31 cellular contexts compared by ENCODE assay signal in genomic region chr1:1987142-1987510, GRCh38. TPM values are rescaled to one million over a fixed set of nuclear protein-coding genes. Genes with fewer than 3 reads are reported as not detected.
A peak's percentile ranks its signal among the peaks of the same experiment; 100 is the strongest.
DNase-seq lines count a peak whose midpoint lies in the region; ATAC-seq, FAIRE-seq and TF ChIP-seq lines count a peak whose summit lies in the region.
"Had no signal": no experiment of that assay in that cellular context is flagged by ENCODE, and none has a peak within 500 bp of the region (broad histone marks: within the 10 kb centered on the region; RNA-seq: fewer than 3 reads in every experiment).

No MANE protein-coding gene starts in this region.

- no peaks in the 10 kb centered on the region for H3K79me2 ChIP-seq in HepG2 (ENCODE audit: insufficient read depth, low read length)
- no peaks in the 10 kb centered on the region for H3K79me2 ChIP-seq in hepatocyte

- H2BK15ac ChIP-seq in neuronal stem cell (ENCODE audit: low read length): peak overlapping the region; percentile 83

- peak overlapping the region; percentile 94 for H3K14ac ChIP-seq in neuronal stem cell (ENCODE audit: low read length)

- H4K20me1 ChIP-seq in HepG2 (ENCODE audit: insufficient read depth, low read length) (no peaks in the 10 kb centered on the region), hepatocyte (ENCODE audit: insufficient read depth, poor library complexity, severe bottlenecking) (no peaks in the 10 kb centered on the region)
- H4K20me1 ChIP-seq: BLaER1 had no signal

- DNase-seq in HepG2 (ENCODE audit: low spot score) (no peak), right lobe of liver (no peak), hepatocyte (ENCODE audit: low spot score) (peak; percentile 3), neuronal stem cell (ENCODE audit: low spot score) (no peak), suprapubic skin (ENCODE audit: low spot score in 2 of 2) (no peak)
- DNase-seq: 8988T; ACHN; BE2C; C1 segment of cervical spinal cord; CD4-positive, alpha-beta memory T cell; CD4-positive, CD25-positive, alpha-beta regulatory T cell; CD8-positive, alpha-beta memory T cell; COR-L47; DMS 273 treated with DMSO at 0.1 percent for 48 hours; DMS153; DMS53; DMS79; DND-41; EL; GDM1 had no signal

- no peak for FAIRE-seq in HepG2 (lab: Jason Lieb, UNC)
- FAIRE-seq: A204.1, GM12878, GM12892, GM18507 had no signal

- H3K4me2 ChIP-seq in HepG2 (ENCODE audit: low read depth, low read length): peak overlapping the region; percentile 70
- no peak overlapping the region for H3K4me2 ChIP-seq in hepatocyte
- H3K4me2 ChIP-seq in neuronal stem cell (ENCODE audit: insufficient read depth, low read length, poor library complexity, severe bottlenecking): no peak overlapping the region
- H3K4me2 ChIP-seq: BLaER1 had no signal

- no peaks in the 10 kb centered on the region for H3K9me2 ChIP-seq in hepatocyte (replicated peaks; ENCODE audit: insufficient read depth)

- no peaks in the 10 kb centered on the region for H3K9me3 ChIP-seq in HepG2 (ENCODE audit: low read length)
- no peaks in the 10 kb centered on the region for H3K9me3 ChIP-seq in right lobe of liver
- H3K9me3 ChIP-seq in hepatocyte (ENCODE audit: low read depth): no peaks in the 10 kb centered on the region
- H3K9me3 ChIP-seq in neuronal stem cell (replicated peaks in 1 of 2; ENCODE audit: control insufficient read depth in 2 of 2, insufficient read depth in 1 of 2, low read depth in 1 of 2, low read length in 2 of 2): no peaks in the 10 kb centered on the region
- no peaks in the 10 kb centered on the region for H3K9me3 ChIP-seq in suprapubic skin
- H3K9me3 ChIP-seq: BE2C had no signal

- H3K4me3 ChIP-seq in HepG2 (replicated peaks in 1 of 3; ENCODE audit: insufficient read depth in 1 of 3, low read depth in 2 of 3, low read length in 3 of 3): peak overlapping the region in 1 of 3 experiments; percentile 54; a peak in 1 of 6 replicates
- no peak overlapping the region for H3K4me3 ChIP-seq in right lobe of liver
- no peak overlapping the region for H3K4me3 ChIP-seq in hepatocyte
- H3K4me3 ChIP-seq in neuronal stem cell (ENCODE audit: low read length in 2 of 2): no peak overlapping the region
- H3K4me3 ChIP-seq in suprapubic skin: no peak overlapping the region
- H3K4me3 ChIP-seq: BLaER1, GM12878 had no signal

- CTCF ChIA-PET in HepG2 (lab: Yijun Ruan, JAX; ENCODE audit: low intra/inter-chr PET ratio, low total read pairs): no interaction called here

- intact Hi-C loops in HepG2 (cut with micrococcal nuclease; ENCODE audit: unreplicated experiment) (no loop called here), right lobe of liver (cut with DNase I) (no loop called here)

- H2AFZ ChIP-seq in HepG2 (ENCODE audit: low read length) (no peak overlapping the region), hepatocyte (no peak overlapping the region), neuronal stem cell (ENCODE audit: low read length) (no peak overlapping the region)

- H2BK5ac ChIP-seq in neuronal stem cell (ENCODE audit: low read length): peak overlapping the region; percentile 24

- TF ChIP-seq EP300 in HepG2 (IDR thresholded peaks at IDR 0.05; ENCODE audit: low read depth in 2 of 2, low read length in 2 of 2) (no peak), HepG2 (CRISPR knock-in tag; IDR thresholded peaks at IDR 0.05; ENCODE audit: borderline replicate concordance) (no peak), suprapubic skin (IDR thresholded peaks at IDR 0.05) (no peak)

- no peak overlapping the region for H4K8ac ChIP-seq in neuronal stem cell (ENCODE audit: low read depth, low read length)

- H3K27me3 ChIP-seq in HepG2 (ENCODE audit: control insufficient read depth in 1 of 2, insufficient read depth in 2 of 2, low read length in 2 of 2) (peaks cover 18 to 54% of the 10 kb centered on the region in 2 experiments; a peak in 4 of 5 replicates), right lobe of liver (no peaks in the 10 kb centered on the region), hepatocyte (no peaks in the 10 kb centered on the region), neuronal stem cell (ENCODE audit: control insufficient read depth in 3 of 3, insufficient read depth in 3 of 3, low read depth in 1 of 3, low read length in 3 of 3) (peaks cover 0 to 44% (median 0%) of the 10 kb centered on the region in 3 experiments), suprapubic skin (peaks cover 30% of the 10 kb centered on the region)
- H3K27me3 ChIP-seq: BLaER1 had no signal

- ATAC-seq in HepG2 (peak; percentile 5; the same call in 2 of the 3 replicates), right lobe of liver (no peak), GM21447 (IDR thresholded peaks at IDR 0.05; ENCODE audit: unreplicated experiment) (no peak)
- ATAC-seq: GM12878 had no signal

- H3K79me1 ChIP-seq in neuronal stem cell (ENCODE audit: low read depth, low read length): peaks cover 7% of the 10 kb centered on the region

- TF ChIP-seq RAD21 in HepG2 (CRISPR knock-in tag; IDR thresholded peaks at IDR 0.05): no peak

- no peak for TF ChIP-seq CTCF in HepG2 (CRISPR knock-in tag; IDR thresholded peaks at IDR 0.05)
- TF ChIP-seq CTCF in right lobe of liver (IDR thresholded peaks at IDR 0.05): no peak
- no peak for TF ChIP-seq CTCF in hepatocyte (IDR thresholded peaks at IDR 0.05; ENCODE audit: poor library complexity)
- TF ChIP-seq CTCF in suprapubic skin (IDR thresholded peaks at IDR 0.05): no peak

- H3K9ac ChIP-seq in HepG2 (ENCODE audit: insufficient read depth, low read depth, low read length) (no peak overlapping the region), neuronal stem cell (ENCODE audit: low read depth, low read length, poor library complexity) (no peak overlapping the region)
- H3K9ac ChIP-seq: BLaER1 had no signal

- peaks cover 52% of the 10 kb centered on the region for H3K4me1 ChIP-seq in HepG2 (ENCODE audit: insufficient read depth, low read length)
- no peaks in the 10 kb centered on the region for H3K4me1 ChIP-seq in right lobe of liver
- peaks cover 5% of the 10 kb centered on the region for H3K4me1 ChIP-seq in hepatocyte (ENCODE audit: insufficient read depth)
- H3K4me1 ChIP-seq in neuronal stem cell (ENCODE audit: control insufficient read depth in 2 of 2, insufficient read depth in 1 of 2, low read depth in 1 of 2, low read length in 2 of 2): peaks cover 0 to 6% of the 10 kb centered on the region in 2 donors
- H3K4me1 ChIP-seq in suprapubic skin: peaks cover 6% of the 10 kb centered on the region
- H3K4me1 ChIP-seq: BE2C had no signal

- peak overlapping the region; percentile 82 for H2BK12ac ChIP-seq in neuronal stem cell (ENCODE audit: low read length)

- H2AK5ac ChIP-seq in neuronal stem cell (ENCODE audit: low read depth, low read length): peak overlapping the region; percentile 70

- H4K91ac ChIP-seq in neuronal stem cell (ENCODE audit: low read depth, low read length, poor library complexity): no peak overlapping the region

- TF ChIP-seq POLR2A in HepG2 (IDR thresholded peaks at IDR 0.05; ENCODE audit: insufficient read depth in 1 of 2, low read depth in 2 of 2, low read length in 2 of 2): no peak
- no peak for TF ChIP-seq POLR2A in right lobe of liver (IDR thresholded peaks at IDR 0.05)
- TF ChIP-seq POLR2A in suprapubic skin (IDR thresholded peaks at IDR 0.05): no peak

- H3K27ac ChIP-seq in HepG2 (ENCODE audit: extremely low read length, insufficient read depth, low read length) (no peak overlapping the region), right lobe of liver (no peak overlapping the region), hepatocyte (no peak overlapping the region), neuronal stem cell (replicated peaks; ENCODE audit: low read length) (no peak overlapping the region), suprapubic skin (no peak overlapping the region)
- H3K27ac ChIP-seq: BLaER1 had no signal

- peak overlapping the region; percentile 87 for H2BK120ac ChIP-seq in neuronal stem cell (ENCODE audit: low read depth, low read length)

- H3K23ac ChIP-seq in neuronal stem cell (ENCODE audit: low read depth, low read length, poor library complexity): peak overlapping the region; percentile 80

- BruUV-seq in HepG2 (replicated peaks; lab: Mats Ljungman, UMichigan): no TSS peak

- H3K36me3 ChIP-seq in HepG2 (replicated peaks in 1 of 2; ENCODE audit: control insufficient read depth in 1 of 2, insufficient read depth in 2 of 2, low read length in 2 of 2) (no peaks in the 10 kb centered on the region), right lobe of liver (no peaks in the 10 kb centered on the region), hepatocyte (replicated peaks; ENCODE audit: insufficient read depth, low read depth) (no peaks in the 10 kb centered on the region), neuronal stem cell (replicated peaks in 1 of 2; ENCODE audit: control insufficient read depth in 2 of 2, insufficient read depth in 2 of 2, low read length in 2 of 2) (no peaks in the 10 kb centered on the region), suprapubic skin (no peaks in the 10 kb centered on the region)
- H3K36me3 ChIP-seq: BE2C, BLaER1 had no signal

- in situ Hi-C loops in HepG2 (cut with HindIII; ENCODE audit: extremely low pct_ligation_motif_present, low pct_unique_long_range_greater_than_20kb): no loop called here

- peak overlapping the region; percentile 80 for H3K18ac ChIP-seq in neuronal stem cell (ENCODE audit: low read length)

- WGBS in HepG2 (ENCODE audit: low lambda C conversion rate): 53% methylated on average over 3 of the region's 13 CpGs
- 81% methylated on average over 8 of the region's 13 CpGs for WGBS in right lobe of liver (ENCODE audit: insufficient coverage, low coverage, low lambda C conversion rate, missing lambda C conversion rate)
- 92% methylated on average over 13 of the region's 13 CpGs for WGBS in hepatocyte (ENCODE audit: low lambda C conversion rate, missing lambda C conversion rate)
- no CpG with 5 or more reads among the region's 13 CpGs for WGBS in neuronal stem cell (ENCODE audit: extremely low coverage in 2 of 2, insufficient read length in 2 of 2, insufficient replicate concordance in 1 of 2), 2 donors
- 91% methylated on average over 11 of the region's 13 CpGs for WGBS in suprapubic skin

- no peak overlapping the region for H3K4ac ChIP-seq in neuronal stem cell (ENCODE audit: low read length)

- POLR2A ChIA-PET in HepG2 (lab: Yijun Ruan, JAX): no interaction called here

RNA-seq across cellular contexts. Expression of gene CFAP74, which starts 16.5 kb away (rescaled TPM):
- total RNA-seq in HepG2 (2016; rRNA removed; fragmentation: Illumina TruSeq; extraction: Trizol) (0.27 TPM in 1 of 2 replicates, not detected in the other), right lobe of liver (1 to 10 TPM in 2 of 6 experiments, under 1 TPM in 3, not detected in 1; 0.16 to 3.5 (median 0.32) TPM), hepatocyte (not detected in 2 replicates), suprapubic skin (not detected)
- 0.09 TPM in 1 of 2 replicates, not detected in the other for total RNA-seq in HepG2 (2016; cell fraction: cytosol; rRNA removed; fragmentation: Illumina TruSeq; extraction: Trizol; ENCODE audit: low read depth)
- 0.09 and 0.10 TPM in 2 replicates for total RNA-seq in HepG2 (2016; cell fraction: insoluble cytoplasmic fraction; rRNA removed; fragmentation: Illumina TruSeq; extraction: Trizol)
- 0.07 and 0.09 TPM in 2 replicates for total RNA-seq in HepG2 (2016; cell fraction: membrane; rRNA removed; fragmentation: Illumina TruSeq; extraction: Trizol)
- total RNA-seq in HepG2 (2016; cell fraction: nucleus; rRNA removed; fragmentation: Illumina TruSeq; extraction: Trizol): 0.28 and 0.66 TPM in 2 replicates
- polyA plus RNA-seq in HepG2 (2011; rRNA removed) (0.57 and 0.62 TPM in 2 replicates), hepatocyte (0.07 TPM in 1 of 2 replicates, not detected in the other)
- 0.13 TPM in 2 replicates for polyA plus RNA-seq in HepG2 (2011; cell fraction: cytosol; rRNA removed)
- 4.1 and 5.0 TPM in 2 replicates for polyA plus RNA-seq in HepG2 (2011; cell fraction: nucleus; rRNA removed)
- polyA plus RNA-seq in HepG2 (2012): 0.67 and 2.1 TPM in 2 replicates
- polyA plus RNA-seq in HepG2 (2016; cell fraction: cytosol; fragmentation: Illumina TruSeq; extraction: Trizol; ENCODE audit: low read depth): 0.05 TPM in 1 of 2 replicates, not detected in the other
- 0.08 and 0.10 TPM in 2 replicates for polyA plus RNA-seq in HepG2 (2016; cell fraction: insoluble cytoplasmic fraction; fragmentation: Illumina TruSeq; extraction: Trizol; ENCODE audit: low read depth)
- polyA plus RNA-seq in HepG2 (2016; cell fraction: membrane; fragmentation: Illumina TruSeq; extraction: Trizol; ENCODE audit: low read depth): 0.11 TPM in 1 of 2 replicates, not detected in the other
- polyA plus RNA-seq in HepG2 (2016; cell fraction: nucleus; fragmentation: Illumina TruSeq; extraction: Trizol; ENCODE audit: insufficient read depth, low read depth): 0.48 and 0.64 TPM in 2 replicates
- 0.56 TPM in 1 of 2 replicates, not detected in the other for polyA minus RNA-seq in HepG2 (2011; rRNA and poly(A)+ RNA removed; ENCODE audit: low replicate concordance)
- 0.20 TPM in 1 of 2 replicates, not detected in the other for polyA minus RNA-seq in HepG2 (2011; cell fraction: cytosol; rRNA and poly(A)+ RNA removed)
- 0.77 and 0.99 TPM in 2 replicates for polyA minus RNA-seq in HepG2 (2011; cell fraction: nucleus; rRNA and poly(A)+ RNA removed)
- polyA plus RNA-seq in neuronal stem cell (2013, experiment 1 of 2): 0.31 TPM
- polyA plus RNA-seq in neuronal stem cell (2013, experiment 2 of 2): 0.22 TPM
- total RNA-seq: A673; CD4-positive, alpha-beta memory T cell; CD4-positive, CD25-positive, alpha-beta regulatory T cell; CD8-positive, alpha-beta memory T cell; Daoy; G401; GM12878 had no signal
- polyA plus RNA-seq: AG04450; CD14-positive monocyte; CD4-positive, alpha-beta memory T cell; CD4-positive, CD25-positive, alpha-beta regulatory T cell; CD8-positive, alpha-beta memory T cell had no signal

RNA-seq across cellular contexts. Expression of gene GABRD, which starts 32.0 kb away (rescaled TPM):
- total RNA-seq in HepG2 (2016; rRNA removed; fragmentation: Illumina TruSeq; extraction: Trizol) (not detected in 2 replicates), right lobe of liver (under 1 TPM in 1 of 6 experiments, not detected in 5; 0.55 TPM), hepatocyte (not detected in 2 replicates), suprapubic skin (1 to 10 TPM in 2 of 4 donors, under 1 TPM in 1, not detected in 1; 0.52 to 1.7 (median 1.2) TPM)
- total RNA-seq in HepG2 (2016; cell fraction: cytosol; rRNA removed; fragmentation: Illumina TruSeq; extraction: Trizol; ENCODE audit: low read depth): not detected in 2 replicates
- not detected in 2 replicates for total RNA-seq in HepG2 (2016; cell fraction: insoluble cytoplasmic fraction; rRNA removed; fragmentation: Illumina TruSeq; extraction: Trizol)
- not detected in 2 replicates for total RNA-seq in HepG2 (2016; cell fraction: membrane; rRNA removed; fragmentation: Illumina TruSeq; extraction: Trizol)
- total RNA-seq in HepG2 (2016; cell fraction: nucleus; rRNA removed; fragmentation: Illumina TruSeq; extraction: Trizol): not detected in 2 replicates
- polyA plus RNA-seq in HepG2 (2011; rRNA removed) (0.22 TPM in 1 of 2 replicates, not detected in the other), hepatocyte (not detected in 2 replicates)
- polyA plus RNA-seq in HepG2 (2011; cell fraction: cytosol; rRNA removed): 0.09 TPM in 1 of 2 replicates, not detected in the other
- 0.08 TPM in 1 of 2 replicates, not detected in the other for polyA plus RNA-seq in HepG2 (2011; cell fraction: nucleus; rRNA removed)
- polyA plus RNA-seq in HepG2 (2012): not detected in 2 replicates
- polyA plus RNA-seq in HepG2 (2016; cell fraction: cytosol; fragmentation: Illumina TruSeq; extraction: Trizol; ENCODE audit: low read depth): not detected in 2 replicates
- polyA plus RNA-seq in HepG2 (2016; cell fraction: insoluble cytoplasmic fraction; fragmentation: Illumina TruSeq; extraction: Trizol; ENCODE audit: low read depth): not detected in 2 replicates
- not detected in 2 replicates for polyA plus RNA-seq in HepG2 (2016; cell fraction: membrane; fragmentation: Illumina TruSeq; extraction: Trizol; ENCODE audit: low read depth)
- not detected in 2 replicates for polyA plus RNA-seq in HepG2 (2016; cell fraction: nucleus; fragmentation: Illumina TruSeq; extraction: Trizol; ENCODE audit: insufficient read depth, low read depth)
- 0.51 TPM in 1 of 2 replicates, not detected in the other for polyA minus RNA-seq in HepG2 (2011; rRNA and poly(A)+ RNA removed; ENCODE audit: low replicate concordance)
- not detected in 2 replicates for polyA minus RNA-seq in HepG2 (2011; cell fraction: cytosol; rRNA and poly(A)+ RNA removed)
- polyA minus RNA-seq in HepG2 (2011; cell fraction: nucleus; rRNA and poly(A)+ RNA removed): not detected in 2 replicates
- polyA plus RNA-seq in neuronal stem cell (2013, experiment 1 of 2): 0.08 TPM
- polyA plus RNA-seq in neuronal stem cell (2013, experiment 2 of 2): 0.04 TPM
- total RNA-seq: A673; CD4-positive, alpha-beta memory T cell; CD8-positive, alpha-beta memory T cell; Daoy; GM12878 had no signal
- polyA plus RNA-seq: AG04450; CD14-positive monocyte; CD4-positive, alpha-beta memory T cell; CD4-positive, CD25-positive, alpha-beta regulatory T cell; CD8-positive, alpha-beta memory T cell; GM12878 had no signal
